8 cellular contexts compared by ENCODE assay signal in the genomic region with DNA sequence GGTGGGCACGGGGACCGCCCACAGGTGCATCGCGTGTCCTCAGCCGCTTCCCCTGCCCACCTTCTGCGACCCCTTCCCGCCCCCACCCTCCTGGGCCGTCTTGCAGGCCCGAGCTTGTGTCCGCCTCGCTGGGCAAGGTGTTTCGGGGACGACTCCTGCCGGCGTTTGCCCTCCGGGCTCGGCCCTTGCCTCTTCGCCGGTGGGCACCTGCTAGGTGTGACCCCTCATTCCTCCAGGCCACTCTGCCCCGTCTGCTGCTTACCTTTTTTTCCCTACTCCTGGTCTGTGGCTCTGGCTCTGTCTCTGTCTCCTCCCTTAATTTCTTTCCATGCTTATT.
DNase-seq lines count a peak whose midpoint lies in the region; TF ChIP-seq lines count a peak whose summit lies in the region.
"Not testable (repeated sequence)": the region's sequence is repeated elsewhere in the genome, so short reads cannot be mapped to it uniquely, and the experiment has no call there.

No MANE protein-coding gene starts in this region.

- not testable (repeated sequence) for H2BK120ac ChIP-seq in mesenchymal stem cell (ENCODE audit: low read depth, low read length)

- H3K9me3 Mint-ChIP-seq in Calu3 (ENCODE audit: low read depth, unreplicated experiment); activated CD4-positive, alpha-beta memory T cell treated with anti-CD3 and anti-CD28 coated beads for 36 hours: not testable (repeated sequence)

- H3K14ac ChIP-seq in mesenchymal stem cell (ENCODE audit: low read length in 2 of 2) = not testable (repeated sequence)

- POLR2A ChIA-PET in activated CD4-positive, alpha-beta memory T cell treated with anti-CD3 and anti-CD28 coated beads for 36 hours (lab: Charles Lee) = not testable (repeated sequence)

- intact Hi-C loops in Calu3 (cut with micrococcal nuclease; ENCODE audit: unreplicated experiment); mammary epithelial cell (cut with micrococcal nuclease): not testable (repeated sequence)
- intact Hi-C loops in activated CD4-positive, alpha-beta memory T cell treated with anti-CD3 and anti-CD28 coated beads for 36 hours (cut with micrococcal nuclease) = loop anchor here (5.0 kb wide), 1 partner anchor 122 kb away; no protein-coding TSS in a partner anchor

- DNase-seq in Calu3; MM.1S; activated CD4-positive, alpha-beta memory T cell treated with anti-CD3 and anti-CD28 coated beads for 36 hours; mammary epithelial cell; foreskin fibroblast; mesenchymal stem cell: not testable (repeated sequence)

- H3K23ac ChIP-seq in mesenchymal stem cell (ENCODE audit: low read length in 2 of 2) = not testable (repeated sequence)

- H3K36me3 ChIP-seq in MM.1S (replicated peaks; ENCODE audit: insufficient read depth, low read length); mammary epithelial cell (ENCODE audit: insufficient read depth, low read length); mesenchymal stem cell (ENCODE audit: control insufficient read depth in 1 of 2, insufficient read depth in 2 of 2, low read depth in 1 of 2, low read length in 2 of 2); rectal smooth muscle tissue (ENCODE audit: control insufficient read depth, insufficient read depth, low read length); urinary bladder (ENCODE audit: insufficient read depth): not testable (repeated sequence)

- not testable (repeated sequence) for H3K27me3 Mint-ChIP-seq in Calu3 (ENCODE audit: unreplicated experiment); activated CD4-positive, alpha-beta memory T cell treated with anti-CD3 and anti-CD28 coated beads for 36 hours

- dilution Hi-C loops in mammary epithelial cell (cut with HindIII; ENCODE audit: low sequenced_read_pairs) = not testable (repeated sequence)

- not testable (repeated sequence) for H3K79me1 ChIP-seq in mesenchymal stem cell (replicated peaks; ENCODE audit: low read length, poor library complexity, severe bottlenecking)

- WGBS in mammary epithelial cell (ENCODE audit: low coverage, missing lambda C conversion rate) = no CpG with 5 or more reads among the region's 20 CpGs
- 4% methylated on average over 8 of the region's 20 CpGs for WGBS in mesenchymal stem cell
- WGBS in urinary bladder = under 1% methylated on average over 18 of the region's 20 CpGs

- H2AFZ ChIP-seq in MM.1S (ENCODE audit: low read length) = not testable (repeated sequence)
- H2AFZ ChIP-seq in mammary epithelial cell (ENCODE audit: low read depth, low read length) (peak overlapping the region; percentile 92), mesenchymal stem cell (ENCODE audit: low read depth, low read length) (peak overlapping the region; percentile 98)

- H3K36me3 Mint-ChIP-seq in Calu3 (ENCODE audit: insufficient read depth, unreplicated experiment) = peaks cover 27% of the 10 kb centered on the region
- not testable (repeated sequence) for H3K36me3 Mint-ChIP-seq in activated CD4-positive, alpha-beta memory T cell treated with anti-CD3 and anti-CD28 coated beads for 36 hours

- not testable (repeated sequence) for H3K4ac ChIP-seq in mesenchymal stem cell (ENCODE audit: low read depth in 1 of 2, low read length in 2 of 2)

- H3K9me3 ChIP-seq in MM.1S (replicated peaks; ENCODE audit: insufficient read depth, low read length); mammary epithelial cell (replicated peaks; ENCODE audit: insufficient read depth, low read length); mesenchymal stem cell (ENCODE audit: control insufficient read depth, low read length): not testable (repeated sequence)

- not testable (repeated sequence) for H3K9me2 ChIP-seq in MM.1S (replicated peaks; ENCODE audit: insufficient read depth, low read length)

- peak overlapping the region; percentile 24; the same call in 1 of the 2 replicates for H3K4me2 ChIP-seq in MM.1S (ENCODE audit: low read depth, low read length)
- H3K4me2 ChIP-seq in mammary epithelial cell (ENCODE audit: insufficient read depth, low read depth, low read length) = peak overlapping the region; percentile 42
- peak overlapping the region; percentile 74 for H3K4me2 ChIP-seq in mesenchymal stem cell (ENCODE audit: low read length, poor library complexity, severe bottlenecking)

- not testable (repeated sequence) for TF ChIP-seq CTCF in Calu3 (IDR thresholded peaks at IDR 0.05; ENCODE audit: unreplicated experiment); MM.1S (IDR thresholded peaks at IDR 0.05; ENCODE audit: low read length); mammary epithelial cell (conservative IDR thresholded peaks at IDR 0.05 in 1 of 2, IDR thresholded peaks at IDR 0.05 in 1 of 2; ENCODE audit: extremely low read depth in 1 of 2, insufficient read depth in 1 of 2, low read depth in 1 of 2, low read length in 2 of 2); foreskin fibroblast (IDR thresholded peaks at IDR 0.05; ENCODE audit: low read depth, low read length)

- peak overlapping the region; percentile 37 for H3K27ac Mint-ChIP-seq in Calu3 (ENCODE audit: unreplicated experiment)
- H3K27ac Mint-ChIP-seq in activated CD4-positive, alpha-beta memory T cell treated with anti-CD3 and anti-CD28 coated beads for 36 hours = not testable (repeated sequence)

- peaks cover 10% of the 10 kb centered on the region for H3K4me1 ChIP-seq in MM.1S (ENCODE audit: low read length)
- not testable (repeated sequence) for H3K4me1 ChIP-seq in mammary epithelial cell (ENCODE audit: insufficient read depth, low read length); mesenchymal stem cell (ENCODE audit: control insufficient read depth, insufficient read depth, low read depth, low read length); rectal smooth muscle tissue (ENCODE audit: control insufficient read depth, insufficient read depth, low read length); urinary bladder (ENCODE audit: insufficient read depth)

- H3F3A ChIP-seq in MM.1S (ENCODE audit: insufficient read depth, low read length) = peaks cover 10% of the 10 kb centered on the region; the same call in 1 of the 2 replicates

- H3K9ac ChIP-seq in MM.1S (ENCODE audit: low read length) (peak overlapping the region; percentile 73; the same call in 1 of the 2 replicates), mesenchymal stem cell (ENCODE audit: low read length) (peak overlapping the region; percentile 68)
- not testable (repeated sequence) for H3K9ac ChIP-seq in mammary epithelial cell (ENCODE audit: insufficient read depth, low read length); rectal smooth muscle tissue (ENCODE audit: low read length)

- peaks cover 40% of the 10 kb centered on the region for H3K4me1 Mint-ChIP-seq in Calu3 (ENCODE audit: low read depth, unreplicated experiment)
- H3K4me1 Mint-ChIP-seq in activated CD4-positive, alpha-beta memory T cell treated with anti-CD3 and anti-CD28 coated beads for 36 hours (ENCODE audit: low read depth) = peaks cover 37% of the 10 kb centered on the region

- not testable (repeated sequence) for H2BK12ac ChIP-seq in mesenchymal stem cell (ENCODE audit: low read length in 2 of 2)

- H3K27ac ChIP-seq in MM.1S (ENCODE audit: low read length); mammary epithelial cell (ENCODE audit: insufficient read depth, low read depth, low read length); mesenchymal stem cell (ENCODE audit: low read length, poor library complexity, severe bottlenecking); rectal smooth muscle tissue (ENCODE audit: low read depth, low read length); urinary bladder (ENCODE audit: low read depth): not testable (repeated sequence)

- not testable (repeated sequence) for BruUV-seq in Calu3 (replicated peaks; lab: Mats Ljungman, UMichigan); mammary epithelial cell (replicated peaks; lab: Mats Ljungman, UMichigan)

- not testable (repeated sequence) for H4K20me1 ChIP-seq in MM.1S (ENCODE audit: insufficient read depth, low read length); mammary epithelial cell (ENCODE audit: insufficient read depth, low read length)

- H3K79me2 ChIP-seq in MM.1S (ENCODE audit: low read length) (peaks cover 46% of the 10 kb centered on the region), mammary epithelial cell (ENCODE audit: insufficient read depth, low read length) (peaks cover 39% of the 10 kb centered on the region)

- H3K27me3 ChIP-seq in MM.1S (replicated peaks; ENCODE audit: insufficient read depth, low read length); mammary epithelial cell (ENCODE audit: insufficient read depth, low read length); mesenchymal stem cell (ENCODE audit: control insufficient read depth in 1 of 2, insufficient read depth in 1 of 2, low read length in 2 of 2); rectal smooth muscle tissue (ENCODE audit: control insufficient read depth, insufficient read depth, low read length): not testable (repeated sequence)

- peak overlapping the region; percentile 100 for H3K4me3 Mint-ChIP-seq in Calu3 (ENCODE audit: low read depth, unreplicated experiment)
- H3K4me3 Mint-ChIP-seq in activated CD4-positive, alpha-beta memory T cell treated with anti-CD3 and anti-CD28 coated beads for 36 hours = peak overlapping the region; percentile 82

- in situ Hi-C loops in mammary epithelial cell (cut with MboI; ENCODE audit: low sequenced_read_pairs in 2 of 2) = not testable (repeated sequence)

- not testable (repeated sequence) for H2BK15ac ChIP-seq in mesenchymal stem cell (ENCODE audit: low read depth, poor library complexity, severe bottlenecking)

- not testable (repeated sequence) for H2AK5ac ChIP-seq in mesenchymal stem cell (ENCODE audit: low read length, severe bottlenecking)

- not testable (repeated sequence) for H3K18ac ChIP-seq in mesenchymal stem cell (ENCODE audit: low read depth in 1 of 2, low read length in 2 of 2)

- not testable (repeated sequence) for H2BK5ac ChIP-seq in mesenchymal stem cell (ENCODE audit: low read depth, low read length, poor library complexity, severe bottlenecking)

- not testable (repeated sequence) for H4K91ac ChIP-seq in mesenchymal stem cell (ENCODE audit: low read length)

- H3K4me3 ChIP-seq in MM.1S (ENCODE audit: low read length) (peak overlapping the region; percentile 75), mammary epithelial cell (replicated peaks in 1 of 3; ENCODE audit: insufficient read depth in 1 of 3, low read depth in 2 of 3, low read length in 3 of 3) (peak overlapping the region; percentile 73 to 76 (median 75)), foreskin fibroblast (ENCODE audit: low read depth in 1 of 2, low read length in 2 of 2) (peak overlapping the region; percentile 70 to 77), mesenchymal stem cell (ENCODE audit: insufficient read depth in 1 of 2, low read depth in 1 of 2, low read length in 2 of 2) (peak overlapping the region; percentile 81 to 94), rectal smooth muscle tissue (ENCODE audit: low read length) (peak overlapping the region; percentile 69), urinary bladder (ENCODE audit: low read depth, low read length) (peak overlapping the region; percentile 92)

- CTCF ChIA-PET in Calu3 (lab: Charles Lee); activated CD4-positive, alpha-beta memory T cell treated with anti-CD3 and anti-CD28 coated beads for 36 hours (lab: Charles Lee); mammary epithelial cell (lab: Charles Lee; ENCODE audit: low non-redundant PET): not testable (repeated sequence)

- H4K8ac ChIP-seq in mesenchymal stem cell (ENCODE audit: low read length) = peak overlapping the region; percentile 95

Comparison
In these comparisons a context has a peak if more than half of its experiments do, and no peak if none do; other contexts are left out.
1. H3K4me2 ChIP-seq: peak in every context shown above with its lines; median percentile 74 in mesenchymal stem cell; 42 in mammary epithelial cell; 24 in MM.1S.